Comparison of ENCODE assay signal across 1 cellular context in genomic region chr17:75270218-75270965, GRCh38.
A peak's percentile ranks its signal among the peaks of the same experiment; 100 is the strongest.
TF ChIP-seq lines count a peak whose summit lies in the region.

No MANE protein-coding gene starts in this region.

TF ChIP-seq in A549, 52 proteins besides CTCF, POLR2A, EP300 and RAD21 (continued from another document):
- TF ChIP-seq MAZ (IDR thresholded peaks at IDR 0.05; ENCODE audit: borderline replicate concordance, low read depth, low read length), result 0 out of 2 replicates have a peak, but pooled peaks have one; percentile 29
